ENCODE assay signal across 8 cellular contexts in the genomic region with DNA sequence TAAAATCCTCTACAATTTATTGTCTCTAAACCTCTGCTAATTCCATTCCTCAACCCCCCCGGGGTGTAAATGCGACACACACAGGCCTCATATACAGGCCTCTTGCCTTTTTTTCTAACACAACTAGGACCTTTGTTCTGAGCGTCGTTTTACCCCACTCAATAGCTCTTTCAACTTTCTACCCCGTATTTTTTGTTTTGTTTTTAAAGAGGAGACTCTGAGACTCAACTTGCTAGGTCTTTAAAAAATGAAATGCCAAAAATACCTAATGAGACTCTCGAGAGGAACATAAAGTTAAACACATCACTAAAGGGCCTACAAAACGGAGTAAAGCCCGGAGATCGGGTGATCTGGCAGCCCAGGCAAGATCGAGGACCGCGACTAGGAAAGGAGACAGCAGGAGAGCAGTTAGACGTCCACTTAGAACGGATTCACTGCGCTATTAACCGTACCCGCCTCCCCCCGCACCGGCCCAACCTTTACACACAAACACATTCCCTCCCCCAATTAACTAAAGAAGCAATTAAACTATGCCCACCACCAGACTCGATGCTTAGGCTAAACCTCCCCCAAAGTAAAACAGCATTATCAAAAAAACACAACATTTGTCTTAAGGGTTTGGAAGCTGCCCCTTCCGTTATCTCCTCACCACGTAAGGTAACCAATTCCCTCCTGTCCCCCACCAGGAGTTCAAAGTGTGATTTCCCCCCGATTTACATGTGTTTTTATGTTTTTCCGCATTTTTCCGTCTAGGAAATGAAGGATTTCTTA. TPM values are rescaled to one million over a fixed set of nuclear protein-coding genes. Genes with fewer than 3 reads are reported as not detected.
DNase-seq lines count a peak whose midpoint lies in the region; ATAC-seq, FAIRE-seq and TF ChIP-seq lines count a peak whose summit lies in the region.

No MANE protein-coding gene starts in this region.

- H4K20me1 ChIP-seq in PC-9 (ENCODE audit: insufficient read depth), result peaks cover 36% of the 10 kb centered on the region

- no peaks in the 10 kb centered on the region; the same call in 1 of the 2 replicates for H3K9me2 ChIP-seq in PC-9 (ENCODE audit: insufficient read depth)

- TF ChIP-seq CTCF in PC-9 (conservative IDR thresholded peaks at IDR 0.05) (no peak), kidney (IDR thresholded peaks at IDR 0.05; ENCODE audit: borderline replicate concordance, extremely low read depth, insufficient read depth) (no peak)

- H3K27me3 ChIP-seq in PC-9 (ENCODE audit: insufficient read depth, low read depth), result no peaks in the 10 kb centered on the region

- 0 out of 2 replicates have a peak overlapping the region, but pooled peaks have one; percentile 81 for H2AFZ ChIP-seq in PC-9

- no peak for DNase-seq in PC-9
- peak; percentile 50 for DNase-seq in astrocyte of the hippocampus (ENCODE audit: low read depth, low spot score)
- no peak for DNase-seq in kidney
- peak; percentile 11 to 14 for DNase-seq in stimulated activated CD8-positive, alpha-beta memory T cell treated with anti-CD3 and anti-CD28 coated beads, Interleukin-7, amount 100 ng/mL, for 4 hours (ENCODE audit: low read depth in 2 of 2)
- DNase-seq in DMS53 (lab: John Stamatoyannopoulos, UW), result no peak
- no peak for DNase-seq in HCEC 1CT

- H3K36me3 ChIP-seq in PC-9 (ENCODE audit: low read depth), result peaks cover 8% of the 10 kb centered on the region
- peaks cover 0 to 8% of the 10 kb centered on the region in 2 donors for H3K36me3 ChIP-seq in kidney (ENCODE audit: control insufficient read depth in 1 of 2, insufficient read depth in 2 of 2, low read length in 2 of 2)

- peak overlapping the region; percentile 81 for H3K4me3 ChIP-seq in GM08714 (ENCODE audit: low read length)
- H3K4me3 ChIP-seq in PC-9, result peak overlapping the region; percentile 94
- peak overlapping the region; percentile 85 to 88 for H3K4me3 ChIP-seq in kidney (ENCODE audit: low read length in 2 of 2)

- POLR2A ChIA-PET in PC-9 (lab: Charles Lee; ENCODE audit: unreplicated experiment), result no interaction called here

- H3K27ac ChIP-seq in PC-9 (peak overlapping the region; percentile 80; the same call in 1 of the 2 replicates), kidney (ENCODE audit: low read depth in 2 of 2, low read length in 2 of 2) (peak overlapping the region; percentile 97 to 99)

- FAIRE-seq in kidney (lab: Jason Lieb, UNC), result no peak

- no peaks in the 10 kb centered on the region for H3K9me3 ChIP-seq in PC-9 (ENCODE audit: insufficient read depth, low read depth)
- H3K9me3 ChIP-seq in kidney (ENCODE audit: control insufficient read depth in 1 of 2, low read length in 2 of 2), result no peaks in the 10 kb centered on the region

- peaks cover 76% of the 10 kb centered on the region for H3K79me2 ChIP-seq in PC-9 (ENCODE audit: low read depth)

- TSS peak; percentile 26 for BruUV-seq in PC-9 (replicated peaks; lab: Mats Ljungman, UMichigan)

- H3K4me1 ChIP-seq in PC-9 (replicated peaks; ENCODE audit: insufficient read depth) (peaks cover 17% of the 10 kb centered on the region), kidney (ENCODE audit: control insufficient read depth in 1 of 2, insufficient read depth in 1 of 2, low read depth in 1 of 2, low read length in 2 of 2) (peaks cover 4 to 13% of the 10 kb centered on the region in 2 donors)

- H3K9ac ChIP-seq in kidney (ENCODE audit: low read length in 2 of 2), result peak overlapping the region; percentile 44 to 96

- CTCF ChIA-PET in PC-9 (lab: Charles Lee), result no interaction called here

- H3K4me2 ChIP-seq in PC-9, result peak overlapping the region; percentile 99

- no peak for ATAC-seq in HG03025 (IDR thresholded peaks at IDR 0.05; ENCODE audit: low FRiP score, unreplicated experiment)

- peaks cover 16% of the 10 kb centered on the region; the same call in 1 of the 2 replicates for H3F3A ChIP-seq in PC-9 (ENCODE audit: insufficient read depth, low read depth)

- intact Hi-C loops in PC-9 (cut with micrococcal nuclease; ENCODE audit: unreplicated experiment) (loop anchor here (5.0 to 10.0 kb wide), 2 partner anchors 695 to 772 kb away; no protein-coding TSS in a partner anchor), kidney (cut with DNase I) (no loop called here)

RNA-seq across cellular contexts. Expression of gene TRIP12, which starts 1.6 kb away (rescaled TPM):
- 139 and 226 TPM in 2 replicates for total RNA-seq in PC-9 (2021)
- 225 TPM for total RNA-seq in kidney
- polyA plus RNA-seq in kidney (ENCODE audit: insufficient read depth, low read depth, low replicate concordance), result 29.3 TPM

RNA-seq across cellular contexts. Expression of gene FBXO36, which starts 2.1 kb away (rescaled TPM):
- 3.6 and 3.9 TPM in 2 replicates for total RNA-seq in PC-9 (2021)
- total RNA-seq in kidney, result 5.4 TPM
- polyA plus RNA-seq in kidney (ENCODE audit: insufficient read depth, low read depth, low replicate concordance), result 3.8 TPM

Comparison
In these comparisons a context has a peak if more than half of its experiments do, and no peak if none do; other contexts are left out.
1. DNase-seq: peak in astrocyte of the hippocampus (single experiment) and stimulated activated CD8-positive, alpha-beta memory T cell treated with anti-CD3 and anti-CD28 coated beads, Interleukin-7, amount 100 ng/mL, for 4 hours (2 of 2); none in PC-9 (0 of 2), kidney (single experiment), DMS53 (single experiment) and HCEC 1CT (single experiment).
2. Peak in every context shown above with its lines, with median percentiles within 50 percentile points of each other: H3K4me3 ChIP-seq.